Comparison of ENCODE assay signal across 15 cellular contexts in the genomic region with DNA sequence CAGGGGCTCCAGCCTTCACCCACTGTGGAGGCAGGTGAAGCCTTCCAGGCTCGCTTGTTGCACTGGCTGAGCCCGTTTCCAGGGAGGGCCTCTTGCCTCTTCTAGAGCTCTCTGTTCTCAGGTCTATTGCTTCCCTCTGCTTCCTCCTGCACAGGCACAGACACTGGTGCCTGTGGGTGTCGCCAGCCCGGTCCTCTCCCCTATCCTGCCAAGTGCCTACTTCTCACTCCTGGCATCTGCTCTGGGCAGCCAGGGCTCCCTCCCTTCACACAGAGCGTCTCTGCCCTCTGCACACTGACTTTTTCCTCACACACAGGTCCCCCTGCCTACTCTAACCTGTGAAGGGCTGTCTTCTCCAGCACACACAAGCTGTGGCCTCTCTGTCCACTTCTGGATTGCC.
DNase-seq lines count a peak whose midpoint lies in the region; ATAC-seq and TF ChIP-seq lines count a peak whose summit lies in the region.
"Had no signal": no experiment of that assay in that cellular context is flagged by ENCODE, and none has a peak within 500 bp of the region (broad histone marks: within the 10 kb centered on the region; RNA-seq: fewer than 3 reads in every experiment).

No MANE protein-coding gene starts in this region.

- H3K27ac ChIP-seq in ACC112 (ENCODE audit: low read depth, low read length) (no peak overlapping the region), right lobe of liver (no peak overlapping the region)
- H3K27ac ChIP-seq: epithelial cell of prostate had no signal

- no CpG with 5 or more reads among the region's 5 CpGs for WGBS in right lobe of liver (ENCODE audit: insufficient coverage, low coverage, low lambda C conversion rate, missing lambda C conversion rate)

- peak overlapping the region; percentile 88 for H3K27ac Mint-ChIP-seq in T-helper 17 cell
- H3K27ac Mint-ChIP-seq: B cell; stimulated activated naive CD8-positive, alpha-beta T cell treated with anti-CD3 and anti-CD28 coated beads, Interleukin-15, Interleukin-2, amounts not matched to agents 100 ng/mL and 50 ng/mL, for 24 hours had no signal

- no peaks in the 10 kb centered on the region for H3K79me2 ChIP-seq in ACC112 (ENCODE audit: control insufficient read depth, insufficient read depth, low read length, unreplicated experiment)

- no peak for TF ChIP-seq CTCF in right lobe of liver (IDR thresholded peaks at IDR 0.05)

- peak; percentile 88 for DNase-seq in DMS53 treated with DMSO at 0.1 percent for 48 hours (lab: John Stamatoyannopoulos, UW; ENCODE audit: unreplicated experiment)
- DNase-seq in T-helper 17 cell, result no peak
- no peak for DNase-seq in right lobe of liver
- no peak for DNase-seq in amygdala (lab: John Stamatoyannopoulos, UW)
- no peak for DNase-seq in GM03348 (ENCODE audit: low spot score)
- no peak for DNase-seq in GM19240 (ENCODE audit: insufficient read length, low spot score)
- no peak for DNase-seq in NAMALWA (ENCODE audit: low spot score)
- DNase-seq: DND-41, mesendoderm, SW 1271 had no signal

- H3K36me3 Mint-ChIP-seq in T-helper 17 cell (ENCODE audit: low read depth), result peaks cover 3% of the 10 kb centered on the region

- H3K4me1 ChIP-seq in ACC112 (ENCODE audit: control insufficient read depth, insufficient read depth, low read length, unreplicated experiment) (no peaks in the 10 kb centered on the region), right lobe of liver (no peaks in the 10 kb centered on the region)

- TF ChIP-seq POLR2A in right lobe of liver (IDR thresholded peaks at IDR 0.05), result no peak

- ATAC-seq in T-helper 17 cell (peak; percentile 16), right lobe of liver (peak in 3 of 4 donors; percentile 17 to 26 (median 20))

- peak overlapping the region; percentile 33 for H2AFZ ChIP-seq in ACC112 (ENCODE audit: low read length, unreplicated experiment)

- peaks cover 8% of the 10 kb centered on the region for H3K27me3 Mint-ChIP-seq in T-helper 17 cell
- H3K27me3 Mint-ChIP-seq: stimulated activated naive CD8-positive, alpha-beta T cell treated with anti-CD3 and anti-CD28 coated beads, Interleukin-15, Interleukin-2, amounts not matched to agents 100 ng/mL and 50 ng/mL, for 24 hours had no signal

- H3K36me3 ChIP-seq in ACC112 (ENCODE audit: insufficient read depth, low read length), result no peaks in the 10 kb centered on the region
- no peaks in the 10 kb centered on the region for H3K36me3 ChIP-seq in right lobe of liver

- peak overlapping the region; percentile 42; the same call in 1 of the 2 replicates for H3K4me3 ChIP-seq in ACC112 (ENCODE audit: low read depth, low read length)
- H3K4me3 ChIP-seq in right lobe of liver, result no peak overlapping the region
- H3K4me3 ChIP-seq: skin epidermis had no signal

- H3K27me3 ChIP-seq in ACC112 (ENCODE audit: insufficient read depth, low read length) (no peaks in the 10 kb centered on the region), right lobe of liver (no peaks in the 10 kb centered on the region)

- H3K4me3 Mint-ChIP-seq in T-helper 17 cell, result peak overlapping the region; percentile 88
- H3K4me3 Mint-ChIP-seq: B cell; stimulated activated naive CD8-positive, alpha-beta T cell treated with anti-CD3 and anti-CD28 coated beads, Interleukin-15, Interleukin-2, amounts not matched to agents 100 ng/mL and 50 ng/mL, for 24 hours had no signal

- peaks cover 24% of the 10 kb centered on the region for H3K4me1 Mint-ChIP-seq in T-helper 17 cell
- H3K4me1 Mint-ChIP-seq: B cell had no signal

- intact Hi-C loops in right lobe of liver (cut with DNase I), result no loop called here

- no peaks in the 10 kb centered on the region for H3K9me3 ChIP-seq in T-helper 17 cell (ENCODE audit: control insufficient read depth, low read length, poor library complexity, severe bottlenecking)
- H3K9me3 ChIP-seq in right lobe of liver, result no peaks in the 10 kb centered on the region
